ENCODE assay signal across 16 cellular contexts in genomic region chr2:55500025-55500424, GRCh38. TPM values are rescaled to one million over a fixed set of nuclear protein-coding genes. Genes with fewer than 3 reads are reported as not detected.
DNase-seq lines count a peak whose midpoint lies in the region; ATAC-seq, FAIRE-seq and TF ChIP-seq lines count a peak whose summit lies in the region.
"Had no signal": no experiment of that assay in that cellular context is flagged by ENCODE, and none has a peak within 500 bp of the region (broad histone marks: within the 10 kb centered on the region; RNA-seq: fewer than 3 reads in every experiment).

No MANE protein-coding gene starts in this region.

- POLR2A ChIA-PET in A549 (lab: Yijun Ruan, JAX): no interaction called here

- H3K4me3 Mint-ChIP-seq in activated T-cell treated with anti-CD3 and anti-CD28 coated beads, Interleukin-2, amount 50 U/mL, for 24 hours: no peak overlapping the region
- H3K4me3 Mint-ChIP-seq: B cell; naive thymus-derived CD8-positive, alpha-beta T cell had no signal

- H3K27me3 Mint-ChIP-seq in activated T-cell treated with anti-CD3 and anti-CD28 coated beads, Interleukin-2, amount 50 U/mL, for 24 hours: no peaks in the 10 kb centered on the region
- H3K27me3 Mint-ChIP-seq: naive thymus-derived CD8-positive, alpha-beta T cell had no signal

- H3K4me2 ChIP-seq in A549: peak overlapping the region; percentile 58

- 6% methylated on average over 2 of the region's 2 CpGs for WGBS in A549 (ENCODE audit: missing lambda C conversion rate)

- peak overlapping the region; percentile 32 to 81 for H3K27ac ChIP-seq in A549
- H3K27ac ChIP-seq: esophagus squamous epithelium, transverse colon had no signal

- DNase-seq in A549 (ENCODE audit: low read depth in 1 of 2, low spot score in 1 of 2) (peak; percentile 30 to 56), HS-5 (ENCODE audit: low read depth) (peak; percentile 56), fibroblast of the aortic adventitia (ENCODE audit: low read depth) (peak; percentile 69), DMS153 (lab: John Stamatoyannopoulos, UW) (no peak), iPS-NIHi11 (ENCODE audit: low spot score) (no peak)
- DNase-seq in activated T-cell treated with anti-CD3 and anti-CD28 coated beads, Interleukin-2, amount 50 U/mL, for 24 hours: no peak
- DNase-seq in stimulated activated CD4-positive, alpha-beta T cell treated with anti-CD3 and anti-CD28 coated beads, Interleukin-4, amount 100 ng/mL, for 24 hours: no peak
- DNase-seq: cerebellar nuclear complex; esophagus squamous epithelium; left cardiac atrium; naive thymus-derived CD8-positive, alpha-beta T cell; NCI-H524; transverse colon had no signal

- no peaks in the 10 kb centered on the region for H3K4me1 Mint-ChIP-seq in activated T-cell treated with anti-CD3 and anti-CD28 coated beads, Interleukin-2, amount 50 U/mL, for 24 hours (ENCODE audit: low read depth)
- H3K4me1 Mint-ChIP-seq: B cell; naive thymus-derived CD8-positive, alpha-beta T cell had no signal

- CTCF ChIA-PET in A549 (lab: Yijun Ruan, JAX): no interaction called here

- H3K36me3 Mint-ChIP-seq in activated T-cell treated with anti-CD3 and anti-CD28 coated beads, Interleukin-2, amount 50 U/mL, for 24 hours (ENCODE audit: low read depth): no peaks in the 10 kb centered on the region
- H3K36me3 Mint-ChIP-seq: naive thymus-derived CD8-positive, alpha-beta T cell had no signal

- no peak for TF ChIP-seq EP300 in A549 (IDR thresholded peaks at IDR 0.05)

- no peak for TF ChIP-seq RAD21 in A549 (conservative IDR thresholded peaks at IDR 0.05 in 1 of 2, IDR thresholded peaks at IDR 0.05 in 1 of 2)

- H3K9me3 ChIP-seq in A549: no peaks in the 10 kb centered on the region
- H3K9me3 ChIP-seq: esophagus squamous epithelium, transverse colon had no signal

- peak; percentile 86 for FAIRE-seq in A549 (lab: Jason Lieb, UNC)

- no peak overlapping the region for H3K4me3 ChIP-seq in A549
- no peak overlapping the region for H3K4me3 ChIP-seq in fibroblast of the aortic adventitia (ENCODE audit: low read depth, low read length)
- H3K4me3 ChIP-seq: esophagus squamous epithelium, transverse colon had no signal

- peaks cover 13% of the 10 kb centered on the region for H3K4me1 ChIP-seq in A549
- H3K4me1 ChIP-seq: esophagus squamous epithelium, transverse colon had no signal

- TF ChIP-seq POLR2A in A549 (IDR thresholded peaks at IDR 0.05; ENCODE audit: low read length): no peak

- ATAC-seq in A549 (peak; percentile 87 to 89), SK-N-SH treated with all-trans-retinoic acid at 6 μM for 48 hours (peak; percentile 60)
- ATAC-seq: activated CD4-positive, CD25-positive, alpha-beta regulatory T cell treated with anti-CD3 and anti-CD28 coated beads, Interleukin-2, amount 50 U/mL, for 24 hours; left cardiac atrium; naive thymus-derived CD8-positive, alpha-beta T cell had no signal

- TF ChIP-seq CTCF in A549 (IDR thresholded peaks at IDR 0.05): no peak
- TF ChIP-seq CTCF in fibroblast of the aortic adventitia (IDR thresholded peaks at IDR 0.05; ENCODE audit: insufficient read depth, low read length): no peak

- H3K27ac Mint-ChIP-seq in activated T-cell treated with anti-CD3 and anti-CD28 coated beads, Interleukin-2, amount 50 U/mL, for 24 hours: no peak overlapping the region
- H3K27ac Mint-ChIP-seq: B cell; naive thymus-derived CD8-positive, alpha-beta T cell had no signal

- H3K9me3 Mint-ChIP-seq in activated T-cell treated with anti-CD3 and anti-CD28 coated beads, Interleukin-2, amount 50 U/mL, for 24 hours: no peaks in the 10 kb centered on the region

TF ChIP-seq in A549, 52 proteins besides CTCF, POLR2A, EP300 and RAD21 (continues in another document):
- peak; percentile 81 to 92 for TF ChIP-seq CEBPB (IDR thresholded peaks at IDR 0.05)
- TF ChIP-seq KDM1A (IDR thresholded peaks at IDR 0.05; ENCODE audit: low read depth): no peak
- no peak for TF ChIP-seq ZFP36 (IDR thresholded peaks at IDR 0.05; ENCODE audit: borderline replicate concordance, partially characterized antibody)
- TF ChIP-seq ZC3H11A (IDR thresholded peaks at IDR 0.05): no peak
- TF ChIP-seq CHD2 (IDR thresholded peaks at IDR 0.05; ENCODE audit: low read length, partially characterized antibody): no peak
- TF ChIP-seq SMC3 (IDR thresholded peaks at IDR 0.05): no peak
- peak; percentile 43 for TF ChIP-seq FOSL2 (IDR thresholded peaks at IDR 0.05)
- TF ChIP-seq FOSL2 (CRISPR knock-in tag; IDR thresholded peaks at IDR 0.05): peak; percentile 69
- TF ChIP-seq KDM5A (IDR thresholded peaks at IDR 0.05): no peak
- TF ChIP-seq CBX8 (IDR thresholded peaks at IDR 0.05): no peak
- TF ChIP-seq HES2 (IDR thresholded peaks at IDR 0.05): no peak
- TF ChIP-seq EHMT2 (IDR thresholded peaks at IDR 0.05; ENCODE audit: low read depth): no peak
- TF ChIP-seq MAFK (IDR thresholded peaks at IDR 0.05; ENCODE audit: partially characterized antibody): peak; percentile 94
- no peak for TF ChIP-seq RCOR1 (IDR thresholded peaks at IDR 0.05; ENCODE audit: low read depth, low read length)
- no peak for TF ChIP-seq HOXB13 (CRISPR knock-in tag; IDR thresholded peaks at IDR 0.05; ENCODE audit: low read depth)
- TF ChIP-seq EHF (CRISPR knock-in tag; IDR thresholded peaks at IDR 0.05): no peak
- no peak for TF ChIP-seq RARB (CRISPR knock-in tag; IDR thresholded peaks at IDR 0.05)
- TF ChIP-seq JUNB (IDR thresholded peaks at IDR 0.05): peak; percentile 57; the same call in 1 of the 2 replicates
- TF ChIP-seq USF2 (IDR thresholded peaks at IDR 0.05): no peak
- no peak; the same call in 1 of the 2 replicates for TF ChIP-seq NFE2L2 (conservative IDR thresholded peaks at IDR 0.05; ENCODE audit: low read length)
- TF ChIP-seq HEYL (CRISPR knock-in tag; IDR thresholded peaks at IDR 0.05): no peak
- TF ChIP-seq NR3C1 (IDR thresholded peaks at IDR 0.05): no peak
- TF ChIP-seq POLR2AphosphoS2 (conservative IDR thresholded peaks at IDR 0.05; ENCODE audit: low read length): no peak

TF ChIP-seq in SK-N-SH treated with all-trans-retinoic acid at 6 μM for 48 hours, 23 proteins besides CTCF, POLR2A, EP300 and RAD21:
- TF ChIP-seq TCF4 (CRISPR knock-in tag; IDR thresholded peaks at IDR 0.05; ENCODE audit: borderline replicate concordance) (no peak), CSDC2 (CRISPR knock-in tag; IDR thresholded peaks at IDR 0.05) (no peak), ISL1 (CRISPR knock-in tag; IDR thresholded peaks at IDR 0.05) (no peak), GLIS3 (CRISPR knock-in tag; IDR thresholded peaks at IDR 0.05) (no peak), ZNF8 (CRISPR knock-in tag; IDR thresholded peaks at IDR 0.05) (no peak), ESRRG (CRISPR knock-in tag; IDR thresholded peaks at IDR 0.05) (no peak), ZFP30 (CRISPR knock-in tag; IDR thresholded peaks at IDR 0.05) (no peak), ZNF565 (CRISPR knock-in tag; conservative IDR thresholded peaks at IDR 0.05; ENCODE audit: low read depth) (no peak), SNAI2 (CRISPR knock-in tag; IDR thresholded peaks at IDR 0.05) (no peak), PATZ1 (CRISPR knock-in tag; IDR thresholded peaks at IDR 0.05; ENCODE audit: borderline replicate concordance) (no peak), ZC3H10 (CRISPR knock-in tag; IDR thresholded peaks at IDR 0.05) (no peak), ARNTL (CRISPR knock-in tag; IDR thresholded peaks at IDR 0.05; ENCODE audit: borderline replicate concordance, low read depth) (no peak), RARB (CRISPR knock-in tag; IDR thresholded peaks at IDR 0.05) (no peak)

RNA-seq across cellular contexts. Expression of gene CFAP36, which starts 19.5 kb away (rescaled TPM):
- polyA plus RNA-seq in A549 (2011; rRNA removed) (49.9 and 88.5 TPM in 2 replicates), A549 (2017; fragmentation: RNase III; extraction: RNeasy Plus Mini Kit Qiagen cat#74134 plus additional on column Dnase treatment) (58.2 to 64.6 TPM (median 58.4 TPM) in 3 replicates)
- polyA plus RNA-seq in A549 (2012; cell fraction: cytosol; rRNA removed): 12.9 and 14.0 TPM in 2 replicates
- polyA plus RNA-seq in A549 (2012; cell fraction: nucleus; rRNA removed): 5.4 and 6.2 TPM in 2 replicates
- 8.7 and 9.5 TPM in 2 replicates for polyA minus RNA-seq in A549 (2011; rRNA and poly(A)+ RNA removed)
- total RNA-seq in fibroblast of the aortic adventitia (ENCODE audit: low replicate concordance): 25.2 and 46.1 TPM in 2 replicates

Comparison
In these comparisons a context has a peak if more than half of its experiments do, and no peak if none do; other contexts are left out.
1. DNase-seq: peak in A549 (2 of 2), HS-5 (single experiment) and fibroblast of the aortic adventitia (single experiment); none in DMS153 (single experiment), activated T-cell treated with anti-CD3 and anti-CD28 coated beads, Interleukin-2, amount 50 U/mL, for 24 hours (single experiment), iPS-NIHi11 (single experiment) and stimulated activated CD4-positive, alpha-beta T cell treated with anti-CD3 and anti-CD28 coated beads, Interleukin-4, amount 100 ng/mL, for 24 hours (single experiment).